In the genomic region with DNA sequence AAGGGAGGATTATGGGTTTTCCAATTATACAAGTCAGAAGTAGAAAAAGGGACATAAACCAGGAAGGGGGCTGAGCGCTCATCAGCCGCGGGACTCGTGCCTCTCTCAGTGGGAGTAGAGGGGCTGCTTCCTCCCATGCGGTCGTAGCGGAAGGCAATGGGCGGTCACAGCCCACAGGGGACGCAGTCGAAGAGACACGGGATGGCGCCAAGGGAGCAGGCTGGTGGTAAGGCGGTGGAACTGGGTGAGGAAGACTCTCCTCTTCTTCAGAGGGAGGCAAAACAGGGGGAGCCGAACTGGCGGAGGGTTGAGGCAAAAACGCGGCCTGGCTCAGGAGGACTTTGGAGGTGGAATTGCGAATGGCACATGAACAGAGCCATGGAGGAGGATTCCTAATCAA, we compare ENCODE assay signal across 18 cellular contexts.
"Had no signal": no experiment of that assay in that cellular context is flagged by ENCODE, and none has a peak within 500 bp of the region (broad histone marks: within the 10 kb centered on the region; RNA-seq: fewer than 3 reads in every experiment).

No MANE protein-coding gene starts in this region.

- H3K4me3 ChIP-seq: heart left ventricle, pancreas, smooth muscle cell, suprapubic skin, tibial artery, upper lobe of left lung, vagina had no signal

- H3K27ac ChIP-seq: heart left ventricle, pancreas, suprapubic skin, tibial artery, upper lobe of left lung, vagina had no signal

- H3K4me2 ChIP-seq: smooth muscle cell had no signal

- DNase-seq: dermis blood vessel endothelial cell; endodermal cell; heart left ventricle; hippocampal formation; kidney glomerular epithelial cell; mesendoderm; naive B cell; occipital lobe; right cardiac atrium; stimulated activated CD4-positive, alpha-beta T cell treated with anti-CD3 and anti-CD28 coated beads, Interleukin-2, amount 100 ng/mL, for 48 hours; stimulated activated naive CD8-positive, alpha-beta T cell treated with anti-CD3 and anti-CD28 coated beads, Interleukin-15, Interleukin-2, amounts not matched to agents 100 U/mL and 50 U/mL, for 24 hours; tibial artery; upper lobe of left lung had no signal

- FAIRE-seq: frontal cortex, pancreas had no signal

- ATAC-seq: heart left ventricle; pancreas; right cardiac atrium; stimulated activated naive CD8-positive, alpha-beta T cell treated with anti-CD3 and anti-CD28 coated beads, Interleukin-15, Interleukin-2, amounts not matched to agents 100 U/mL and 50 U/mL, for 24 hours had no signal

- H3K4me1 ChIP-seq: heart left ventricle, pancreas, suprapubic skin, tibial artery, upper lobe of left lung, vagina had no signal

- H3K9me3 ChIP-seq: heart left ventricle, pancreas, suprapubic skin, tibial artery, upper lobe of left lung, vagina had no signal

- H3K27me3 ChIP-seq: pancreas, tibial artery, upper lobe of left lung, vagina had no signal

- H3K36me3 ChIP-seq: heart left ventricle, pancreas, suprapubic skin, tibial artery, upper lobe of left lung, vagina had no signal
